ENCODE assay signal across 18 cellular contexts in the genomic region with DNA sequence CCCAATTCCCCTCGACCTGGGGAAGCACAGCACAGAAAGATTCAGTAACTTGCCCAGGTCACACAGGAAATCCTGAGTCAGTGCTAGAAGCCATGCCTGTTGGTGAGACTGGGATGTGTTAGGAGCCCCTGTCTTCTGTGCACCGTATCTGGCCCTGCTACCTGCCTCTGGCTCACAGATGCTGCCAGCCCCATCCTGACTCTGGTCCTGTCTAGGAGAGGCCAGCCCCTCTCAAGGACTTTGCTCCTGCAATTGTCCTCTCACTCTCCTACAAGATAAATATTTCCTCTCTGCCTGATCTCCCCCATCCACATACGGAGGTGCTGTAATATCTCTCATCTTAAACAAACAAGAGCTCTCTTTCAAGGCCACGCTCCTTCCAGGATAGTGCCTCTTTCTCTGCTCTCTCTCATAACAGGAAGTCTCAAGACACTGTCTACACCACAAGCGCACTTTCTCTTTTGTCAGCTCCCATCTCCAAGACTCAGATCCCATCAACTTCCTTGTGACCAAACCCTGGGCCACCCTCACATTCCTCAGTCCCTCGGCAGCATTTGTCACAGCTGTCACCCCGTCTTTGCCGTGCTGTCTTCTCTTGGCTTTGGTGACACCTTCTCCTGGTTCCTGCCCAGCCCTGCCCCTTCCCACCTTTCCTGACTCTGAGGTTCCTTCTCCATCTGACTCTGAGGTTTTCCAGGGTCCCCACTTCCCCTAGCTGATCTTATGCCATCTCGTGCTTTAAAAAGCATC. TPM values are rescaled to one million over a fixed set of nuclear protein-coding genes. Genes with fewer than 3 reads are reported as not detected.
DNase-seq lines count a peak whose midpoint lies in the region; ATAC-seq and TF ChIP-seq lines count a peak whose summit lies in the region.
"Had no signal": no experiment of that assay in that cellular context is flagged by ENCODE, and none has a peak within 500 bp of the region (broad histone marks: within the 10 kb centered on the region; RNA-seq: fewer than 3 reads in every experiment).

No MANE protein-coding gene starts in this region.

- H3K27me3 ChIP-seq in PC-9 (ENCODE audit: insufficient read depth, low read depth): no peaks in the 10 kb centered on the region
- H3K27me3 ChIP-seq in upper lobe of right lung: no peaks in the 10 kb centered on the region
- H3K27me3 ChIP-seq in testis: no peaks in the 10 kb centered on the region

- BruUV-seq in PC-9 (replicated peaks; lab: Mats Ljungman, UMichigan): no TSS peak

- POLR2A ChIA-PET in PC-9 (lab: Charles Lee; ENCODE audit: unreplicated experiment): interaction anchor here (0.5 to 0.7 kb wide), 3 partner anchors 52 to 337 kb away, joined by 4 read pairs; partner anchors contain the start of gene TNFAIP1

- H3K9me2 ChIP-seq in PC-9 (ENCODE audit: insufficient read depth): no peaks in the 10 kb centered on the region

- H3K4me2 ChIP-seq in PC-9: peak overlapping the region; percentile 48

- 44 to 63% methylated on average over 9 of the region's 9 CpGs for WGBS in testis, 2 donors

- H2AFZ ChIP-seq in PC-9: no peak overlapping the region

- TF ChIP-seq POLR2A in testis (IDR thresholded peaks at IDR 0.05): no peak

- CTCF ChIA-PET in PC-9 (lab: Charles Lee): no interaction called here

- H3K27ac ChIP-seq in PC-9 (no peak overlapping the region), upper lobe of right lung (no peak overlapping the region), testis (no peak overlapping the region)
- H3K27ac ChIP-seq: HL-60, SJSA1 had no signal

- TF ChIP-seq CTCF in natural killer cell (IDR thresholded peaks at IDR 0.05) (no peak), PC-9 (conservative IDR thresholded peaks at IDR 0.05) (no peak), upper lobe of right lung (IDR thresholded peaks at IDR 0.05) (no peak), testis (IDR thresholded peaks at IDR 0.05) (no peak)

- no peaks in the 10 kb centered on the region for H3K36me3 Mint-ChIP-seq in natural killer cell treated with Interleukin-12 subunit alpha and Interleukin-12 subunit beta and Interleukin-15 and Interleukin-18, amount 100 ng/mL, for 72 hours
- H3K36me3 Mint-ChIP-seq in natural killer cell: no peaks in the 10 kb centered on the region

- no peaks in the 10 kb centered on the region for H4K20me1 ChIP-seq in PC-9 (ENCODE audit: insufficient read depth)

- H3K4me1 ChIP-seq in PC-9 (replicated peaks; ENCODE audit: insufficient read depth): peaks cover 20% of the 10 kb centered on the region
- no peaks in the 10 kb centered on the region for H3K4me1 ChIP-seq in upper lobe of right lung
- H3K4me1 ChIP-seq in testis: no peaks in the 10 kb centered on the region
- H3K4me1 ChIP-seq: SJSA1 had no signal

- no peak overlapping the region for H3K4me3 ChIP-seq in PC-9
- no peak overlapping the region for H3K4me3 ChIP-seq in upper lobe of right lung
- no peak overlapping the region for H3K4me3 ChIP-seq in testis
- H3K4me3 ChIP-seq: SJSA1 had no signal

- intact Hi-C loops in natural killer cell (cut with micrococcal nuclease) (no loop called here), PC-9 (cut with micrococcal nuclease; ENCODE audit: unreplicated experiment) (no loop called here), upper lobe of right lung (cut with DNase I) (no loop called here), testis (cut with DNase I; ENCODE audit: low total_unique reads) (no loop called here)

- H3K4me3 Mint-ChIP-seq in natural killer cell treated with Interleukin-12 subunit alpha and Interleukin-12 subunit beta and Interleukin-15 and Interleukin-18, amount 100 ng/mL, for 72 hours: no peak overlapping the region
- H3K4me3 Mint-ChIP-seq in natural killer cell: no peak overlapping the region

- H3K79me2 ChIP-seq in PC-9 (ENCODE audit: low read depth): no peaks in the 10 kb centered on the region

- peak; percentile 34 for DNase-seq in natural killer cell treated with Interleukin-12 subunit alpha and Interleukin-12 subunit beta and Interleukin-15 and Interleukin-18, amount 100 ng/mL, for 72 hours (ENCODE audit: low spot score)
- no peak for DNase-seq in natural killer cell
- peak in 1 of 2 experiments; percentile 57 for DNase-seq in PC-9
- DNase-seq in foreskin melanocyte: peak; percentile 17
- peak; percentile 26 for DNase-seq in upper lobe of right lung
- no peak for DNase-seq in testis
- DNase-seq in NCI-H146 (lab: John Stamatoyannopoulos, UW): no peak
- no peak for DNase-seq in midbrain (lab: John Stamatoyannopoulos, UW)
- DNase-seq: COR-L47, cortex of kidney, NCI-H1092 treated with DMSO at 0.1 percent for 48 hours had no signal

- ATAC-seq in natural killer cell treated with Interleukin-12 subunit alpha and Interleukin-12 subunit beta and Interleukin-15 and Interleukin-18, amount 100 ng/mL, for 72 hours: no peak
- ATAC-seq in natural killer cell: no peak
- ATAC-seq in upper lobe of right lung: peak; percentile 13
- ATAC-seq: activated CD4-positive, CD25-positive, alpha-beta regulatory T cell treated with anti-CD3 and anti-CD28 coated beads, Interleukin-2, amount 50 U/mL, for 24 hours had no signal

- H3K36me3 ChIP-seq in PC-9 (ENCODE audit: low read depth): no peaks in the 10 kb centered on the region
- no peaks in the 10 kb centered on the region for H3K36me3 ChIP-seq in upper lobe of right lung
- H3K36me3 ChIP-seq in testis (ENCODE audit: low read depth, missing control alignments): no peaks in the 10 kb centered on the region
- H3K36me3 ChIP-seq: SJSA1 had no signal

- no peaks in the 10 kb centered on the region for H3K9me3 ChIP-seq in PC-9 (ENCODE audit: insufficient read depth, low read depth)
- no peaks in the 10 kb centered on the region for H3K9me3 ChIP-seq in upper lobe of right lung
- no peaks in the 10 kb centered on the region for H3K9me3 ChIP-seq in testis
- H3K9me3 ChIP-seq: SJSA1 had no signal

- H3K27me3 Mint-ChIP-seq in natural killer cell treated with Interleukin-12 subunit alpha and Interleukin-12 subunit beta and Interleukin-15 and Interleukin-18, amount 100 ng/mL, for 72 hours: peaks cover 0 to 6% of the 10 kb centered on the region in 2 donors
- peaks cover 0 to 8% of the 10 kb centered on the region in 2 donors for H3K27me3 Mint-ChIP-seq in natural killer cell (ENCODE audit: low read depth in 2 of 2)

- H3K9me3 Mint-ChIP-seq in natural killer cell treated with Interleukin-12 subunit alpha and Interleukin-12 subunit beta and Interleukin-15 and Interleukin-18, amount 100 ng/mL, for 72 hours: no peaks in the 10 kb centered on the region
- no peaks in the 10 kb centered on the region for H3K9me3 Mint-ChIP-seq in natural killer cell

- H3F3A ChIP-seq in PC-9 (ENCODE audit: insufficient read depth, low read depth): peaks cover 10% of the 10 kb centered on the region; the same call in 1 of the 2 replicates

- peaks cover 8 to 9% of the 10 kb centered on the region in 2 donors for H3K4me1 Mint-ChIP-seq in natural killer cell treated with Interleukin-12 subunit alpha and Interleukin-12 subunit beta and Interleukin-15 and Interleukin-18, amount 100 ng/mL, for 72 hours (ENCODE audit: low read depth in 2 of 2)
- peaks cover 0 to 11% of the 10 kb centered on the region in 2 donors for H3K4me1 Mint-ChIP-seq in natural killer cell

- no peak overlapping the region for H3K27ac Mint-ChIP-seq in natural killer cell treated with Interleukin-12 subunit alpha and Interleukin-12 subunit beta and Interleukin-15 and Interleukin-18, amount 100 ng/mL, for 72 hours
- no peak overlapping the region for H3K27ac Mint-ChIP-seq in natural killer cell

RNA-seq across cellular contexts. Expression of gene SLC13A2, which starts 1.9 kb away (rescaled TPM):
- total RNA-seq in natural killer cell treated with Interleukin-12 subunit alpha and Interleukin-12 subunit beta and Interleukin-15 and Interleukin-18, amount 100 ng/mL, for 72 hours: not detected
- not detected for total RNA-seq in natural killer cell
- total RNA-seq in PC-9 (2021): not detected in 2 replicates
- 0.87 TPM for total RNA-seq in upper lobe of right lung
- under 1 TPM; 0.79 to 0.93 TPM for total RNA-seq in testis
- polyA plus RNA-seq in testis (ENCODE audit: insufficient read depth, low read depth, low replicate concordance): 0.44 TPM
- total RNA-seq: fibroblast of lung, mononuclear cell, NCI-H460, SJSA1, temporal lobe had no signal
- polyA plus RNA-seq: fibroblast of lung had no signal

RNA-seq across cellular contexts. Expression of gene FOXN1, which starts 30.8 kb away (rescaled TPM):
- total RNA-seq in natural killer cell treated with Interleukin-12 subunit alpha and Interleukin-12 subunit beta and Interleukin-15 and Interleukin-18, amount 100 ng/mL, for 72 hours: not detected
- total RNA-seq in natural killer cell (not detected), PC-9 (2021) (not detected in 2 replicates), upper lobe of right lung (0.35 TPM), testis (under 1 TPM; 0.24 to 0.50 TPM)
- polyA plus RNA-seq in testis (ENCODE audit: insufficient read depth, low read depth, low replicate concordance): 0.69 TPM
- total RNA-seq: fibroblast of lung, mononuclear cell, NCI-H460, SJSA1, temporal lobe had no signal
- polyA plus RNA-seq: fibroblast of lung had no signal

Comparison
In these comparisons a context has a peak if more than half of its experiments do, and no peak if none do; other contexts are left out.
1. DNase-seq: peak in natural killer cell treated with Interleukin-12 subunit alpha and Interleukin-12 subunit beta and Interleukin-15 and Interleukin-18, amount 100 ng/mL, for 72 hours (single experiment), foreskin melanocyte (single experiment) and upper lobe of right lung (single experiment); none in natural killer cell (single experiment), testis (single experiment), NCI-H146 (single experiment) and midbrain (single experiment).